ENCODE assay signal across 8 cellular contexts in genomic region chr11:117300301-117300700, GRCh38. TPM values are rescaled to one million over a fixed set of nuclear protein-coding genes. Genes with fewer than 3 reads are reported as not detected.
DNase-seq lines count a peak whose midpoint lies in the region; ATAC-seq and TF ChIP-seq lines count a peak whose summit lies in the region.

No MANE protein-coding gene starts in this region.

- intact Hi-C loops in dorsolateral prefrontal cortex (cut with DNase I) = no loop called here

- no peaks in the 10 kb centered on the region for H3F3A ChIP-seq in smooth muscle cell (ENCODE audit: low read depth)

- WGBS in smooth muscle cell (ENCODE audit: low lambda C conversion rate) = 57% methylated on average over 18 of the region's 18 CpGs

- H3K4me3 Mint-ChIP-seq in T-helper 17 cell = no peak overlapping the region

- H3K4me1 ChIP-seq in HUES48 (ENCODE audit: control insufficient read depth, insufficient read depth, low read length) (peaks cover 31% of the 10 kb centered on the region), smooth muscle cell (ENCODE audit: low read depth) (peaks cover 21% of the 10 kb centered on the region)

- H3K27me3 ChIP-seq in HUES48 (ENCODE audit: control insufficient read depth, insufficient read depth, low read length) (no peaks in the 10 kb centered on the region), dorsolateral prefrontal cortex (no peaks in the 10 kb centered on the region), kidney epithelial cell (ENCODE audit: control insufficient read depth, insufficient read depth, low read length) (no peaks in the 10 kb centered on the region), smooth muscle cell (ENCODE audit: low read depth) (no peaks in the 10 kb centered on the region)

- peaks cover 22% of the 10 kb centered on the region for H4K20me1 ChIP-seq in smooth muscle cell (ENCODE audit: low read depth)

- H3K4me1 Mint-ChIP-seq in T-helper 17 cell = peaks cover 10% of the 10 kb centered on the region

- no peak overlapping the region for H2AFZ ChIP-seq in smooth muscle cell (ENCODE audit: low read depth)

- H3K9me3 ChIP-seq in HUES48 (ENCODE audit: control insufficient read depth, insufficient read depth, low read length) (no peaks in the 10 kb centered on the region), smooth muscle cell (replicated peaks; ENCODE audit: low read depth) (no peaks in the 10 kb centered on the region), T-helper 17 cell (ENCODE audit: control insufficient read depth, low read length, poor library complexity, severe bottlenecking) (no peaks in the 10 kb centered on the region)

- DNase-seq in dorsolateral prefrontal cortex (peak in 4 of 10 donors; percentile 31 to 53 (median 42)), kidney epithelial cell (ENCODE audit: low read depth) (peak; percentile 12), smooth muscle cell (lab: John Stamatoyannopoulos, UW; ENCODE audit: unreplicated experiment) (no peak), cerebellar nuclear complex (lab: John Stamatoyannopoulos, UW) (no peak), amniotic stem cell (lab: John Stamatoyannopoulos, UW) (no peak), T-helper 17 cell (no peak)

- no peak overlapping the region for H3K4me3 ChIP-seq in HUES48 (ENCODE audit: low read depth, low read length)
- H3K4me3 ChIP-seq in dorsolateral prefrontal cortex = peak overlapping the region in 45 of 59 donors; percentile 2 to 49 (median 27)
- no peak overlapping the region for H3K4me3 ChIP-seq in kidney epithelial cell (ENCODE audit: low read depth, low read length)
- no peak overlapping the region for H3K4me3 ChIP-seq in smooth muscle cell

- H3K27me3 Mint-ChIP-seq in T-helper 17 cell = peaks cover 24% of the 10 kb centered on the region

- ATAC-seq in GM18511 (IDR thresholded peaks at IDR 0.05; ENCODE audit: unreplicated experiment) = no peak
- no peak for ATAC-seq in T-helper 17 cell

- H3K4me2 ChIP-seq in smooth muscle cell = peak overlapping the region; percentile 36

- no peak overlapping the region for H3K27ac Mint-ChIP-seq in T-helper 17 cell

- TF ChIP-seq CTCF in dorsolateral prefrontal cortex (IDR thresholded peaks at IDR 0.05 in 54 of 56, conservative IDR thresholded peaks at IDR 0.05 in 2 of 56; ENCODE audit: low read depth in 1 of 56, partially characterized antibody in 56 of 56) (no peak), kidney epithelial cell (IDR thresholded peaks at IDR 0.05; ENCODE audit: insufficient read depth, low read length, poor library complexity, severe bottlenecking) (no peak), smooth muscle cell (IDR thresholded peaks at IDR 0.05; ENCODE audit: borderline replicate concordance, insufficient read depth, poor library complexity, severe bottlenecking) (no peak)

- H3K79me2 ChIP-seq in smooth muscle cell (ENCODE audit: low read depth) = no peaks in the 10 kb centered on the region

- peak overlapping the region; percentile 71 for H3K27ac ChIP-seq in HUES48 (ENCODE audit: low read depth, low read length)
- H3K27ac ChIP-seq in dorsolateral prefrontal cortex = peak overlapping the region in 54 of 59 donors; percentile 15 to 100 (median 69)
- no peak overlapping the region for H3K27ac ChIP-seq in smooth muscle cell (ENCODE audit: low read depth)

- peaks cover 6% of the 10 kb centered on the region for H3K36me3 Mint-ChIP-seq in T-helper 17 cell (ENCODE audit: low read depth)

- H3K36me3 ChIP-seq in HUES48 (ENCODE audit: control insufficient read depth, insufficient read depth, low read length) = no peaks in the 10 kb centered on the region
- H3K36me3 ChIP-seq in kidney epithelial cell (ENCODE audit: control insufficient read depth, insufficient read depth, low read length) = no peaks in the 10 kb centered on the region
- H3K36me3 ChIP-seq in smooth muscle cell (ENCODE audit: low read depth) = no peaks in the 10 kb centered on the region

- H3K9ac ChIP-seq in HUES48 (ENCODE audit: low read depth, low read length) (no peak overlapping the region), smooth muscle cell (ENCODE audit: low read depth) (no peak overlapping the region)

RNA-seq across cellular contexts. Expression of gene BACE1-AS, which starts 9.2 kb away (rescaled TPM):
- total RNA-seq in dorsolateral prefrontal cortex (10 to 100 TPM; 10.4 to 23.0 (median 15.6) TPM), kidney epithelial cell (4.9 and 5.9 TPM in 2 replicates), smooth muscle cell (3.5 and 6.6 TPM in 2 replicates), T-helper 17 cell (1 to 10 TPM; 4.3 to 4.5 TPM)
- 1.9 and 7.5 TPM in 2 replicates for polyA plus RNA-seq in smooth muscle cell

RNA-seq across cellular contexts. Expression of gene BACE1, which starts 15.8 kb away (rescaled TPM):
- total RNA-seq in dorsolateral prefrontal cortex = 100 to 1,000 TPM in 52 of 120 experiments, 10 to 100 TPM in 68; 61.2 to 214 (median 97.2) TPM
- total RNA-seq in kidney epithelial cell = 13.6 and 17.2 TPM in 2 replicates
- 26.6 and 32.4 TPM in 2 replicates for total RNA-seq in smooth muscle cell
- 17.5 and 22.4 TPM in 2 replicates for polyA plus RNA-seq in smooth muscle cell
- total RNA-seq in T-helper 17 cell = 1 to 10 TPM; 2.0 to 3.5 TPM

RNA-seq across cellular contexts. Expression of gene CEP164, which starts 27.4 kb away (rescaled TPM):
- 10 to 100 TPM; 22.7 to 64.8 (median 39.7) TPM for total RNA-seq in dorsolateral prefrontal cortex
- total RNA-seq in kidney epithelial cell = 27.5 and 28.8 TPM in 2 replicates
- 11.2 and 14.9 TPM in 2 replicates for total RNA-seq in smooth muscle cell
- 30.7 and 36.3 TPM in 2 replicates for polyA plus RNA-seq in smooth muscle cell
- total RNA-seq in T-helper 17 cell = 10 to 100 TPM; 46.7 to 52.6 TPM

Comparison
In these comparisons a context has a peak if more than half of its experiments do, and no peak if none do; other contexts are left out.
1. H3K4me3 ChIP-seq: peak in dorsolateral prefrontal cortex (45 of 59); none in HUES48 (single experiment), kidney epithelial cell (single experiment) and smooth muscle cell (single experiment).